In the genomic region with DNA sequence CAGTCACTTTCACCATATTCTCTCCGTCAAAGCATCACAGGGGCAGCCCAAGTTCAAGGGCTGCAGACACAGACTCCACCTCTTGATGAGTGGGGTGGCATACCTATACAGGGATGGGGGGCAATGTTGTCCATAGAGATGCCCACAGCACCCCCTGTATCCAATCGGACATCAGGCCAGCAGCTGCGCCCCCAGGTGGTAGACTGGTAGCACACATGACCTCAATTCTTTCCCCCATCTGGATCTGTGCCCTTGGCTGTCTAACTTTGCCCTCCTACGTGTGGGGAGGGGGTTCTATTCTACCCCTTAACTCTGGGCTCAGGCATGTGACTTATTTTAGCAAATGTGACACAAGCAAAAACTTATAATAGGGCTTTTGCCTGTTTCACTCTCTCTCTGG, we compare ENCODE assay signal across 18 cellular contexts.
DNase-seq lines count a peak whose midpoint lies in the region; ATAC-seq and TF ChIP-seq lines count a peak whose summit lies in the region.
"Had no signal": no experiment of that assay in that cellular context is flagged by ENCODE, and none has a peak within 500 bp of the region (broad histone marks: within the 10 kb centered on the region; RNA-seq: fewer than 3 reads in every experiment).

No MANE protein-coding gene starts in this region.

- no peak for ATAC-seq in naive thymus-derived CD8-positive, alpha-beta T cell
- ATAC-seq in Right ventricle myocardium superior (ENCODE audit: poor library complexity) (no peak), T-helper 17 cell (no peak), HG02973 (IDR thresholded peaks at IDR 0.05; ENCODE audit: unreplicated experiment) (no peak)
- ATAC-seq: stimulated activated effector memory CD8-positive, alpha-beta T cell treated with anti-CD3 and anti-CD28 coated beads, Interleukin-12 subunit alpha, Interleukin-12 subunit beta, amount 100 ng/mL, for 72 hours had no signal

- H3K4me3 Mint-ChIP-seq in neural crest cell (no peak overlapping the region), T-helper 17 cell (no peak overlapping the region)
- H3K4me3 Mint-ChIP-seq in naive thymus-derived CD8-positive, alpha-beta T cell: no peak overlapping the region
- H3K4me3 Mint-ChIP-seq: CD4-positive, alpha-beta T cell; stimulated activated effector memory CD8-positive, alpha-beta T cell treated with anti-CD3 and anti-CD28 coated beads, Interleukin-12 subunit alpha, Interleukin-12 subunit beta, amount 100 ng/mL, for 72 hours; type B pancreatic cell had no signal

- intact Hi-C loops in Right ventricle myocardium superior (cut with DNase I): no loop called here

- DNase-seq in GM06990 (ENCODE audit: extremely low read depth, insufficient read length) (no peak), HEK293T (ENCODE audit: extremely low spot score) (peak; percentile 18), astrocyte of the cerebellum (ENCODE audit: low read depth) (no peak), neural crest cell (ENCODE audit: low read depth, low spot score) (no peak), Right ventricle myocardium superior (no peak), T-helper 17 cell (no peak)
- no peak for DNase-seq in naive thymus-derived CD8-positive, alpha-beta T cell
- DNase-seq: activated naive CD4-positive, alpha-beta T cell; CD4-positive, alpha-beta T cell; EL; NCI-H2029 treated with DMSO at 0.1 percent for 48 hours; NCI-H526 treated with DMSO at 0.1 percent for 48 hours; T-helper 2 cell had no signal

- CTCF ChIA-PET in HEK293T (lab: Yijun Ruan, JAX): no interaction called here

- TF ChIP-seq CTCF in GM06990 (IDR thresholded peaks at IDR 0.05; ENCODE audit: insufficient read depth, low read length, poor library complexity, severe bottlenecking): peak; percentile 34
- peak; percentile 8 for TF ChIP-seq CTCF in astrocyte of the cerebellum (IDR thresholded peaks at IDR 0.05; ENCODE audit: low read depth, low read length, missing control alignments)
- TF ChIP-seq CTCF in neural crest cell (conservative IDR thresholded peaks at IDR 0.05): peak; percentile 19

- H3K27ac Mint-ChIP-seq in neural crest cell (ENCODE audit: unreplicated experiment) (no peak overlapping the region), T-helper 17 cell (no peak overlapping the region)
- H3K27ac Mint-ChIP-seq in naive thymus-derived CD8-positive, alpha-beta T cell: no peak overlapping the region
- H3K27ac Mint-ChIP-seq: CD4-positive, alpha-beta T cell; stimulated activated effector memory CD8-positive, alpha-beta T cell treated with anti-CD3 and anti-CD28 coated beads, Interleukin-12 subunit alpha, Interleukin-12 subunit beta, amount 100 ng/mL, for 72 hours; type B pancreatic cell had no signal

- in situ Hi-C loops in astrocyte of the cerebellum (cut with HindIII; ENCODE audit: low sequenced_read_pairs): no loop called here

- H3K36me3 ChIP-seq in GM06990 (ENCODE audit: control insufficient read depth, insufficient read depth, low read length): no peaks in the 10 kb centered on the region
- H3K36me3 ChIP-seq: ascending aorta had no signal

- H3K9me3 ChIP-seq in T-helper 17 cell (ENCODE audit: control insufficient read depth, low read length, poor library complexity, severe bottlenecking): no peaks in the 10 kb centered on the region
- H3K9me3 ChIP-seq: ascending aorta had no signal

- H3K36me3 Mint-ChIP-seq in neural crest cell (ENCODE audit: low read depth) (no peaks in the 10 kb centered on the region), T-helper 17 cell (ENCODE audit: low read depth) (no peaks in the 10 kb centered on the region)
- H3K36me3 Mint-ChIP-seq in naive thymus-derived CD8-positive, alpha-beta T cell: no peaks in the 10 kb centered on the region
- H3K36me3 Mint-ChIP-seq: stimulated activated effector memory CD8-positive, alpha-beta T cell treated with anti-CD3 and anti-CD28 coated beads, Interleukin-12 subunit alpha, Interleukin-12 subunit beta, amount 100 ng/mL, for 72 hours; type B pancreatic cell had no signal

- POLR2A ChIA-PET in HEK293T (lab: Yijun Ruan, JAX): no interaction called here
- POLR2A ChIA-PET in naive thymus-derived CD8-positive, alpha-beta T cell (lab: Charles Lee): no interaction called here

- H3K27me3 Mint-ChIP-seq in neural crest cell (ENCODE audit: low read depth): no peaks in the 10 kb centered on the region
- H3K27me3 Mint-ChIP-seq in naive thymus-derived CD8-positive, alpha-beta T cell: peaks cover 2 to 17% (median 3%) of the 10 kb centered on the region in 5 donors
- no peaks in the 10 kb centered on the region for H3K27me3 Mint-ChIP-seq in T-helper 17 cell
- H3K27me3 Mint-ChIP-seq: CD4-positive, alpha-beta T cell had no signal

- H3K27me3 ChIP-seq in GM06990 (replicated peaks; ENCODE audit: control insufficient read depth, insufficient read depth, low read length): no peaks in the 10 kb centered on the region
- H3K27me3 ChIP-seq: ascending aorta had no signal

- H3K4me1 Mint-ChIP-seq in neural crest cell (no peaks in the 10 kb centered on the region), T-helper 17 cell (no peaks in the 10 kb centered on the region)
- H3K4me1 Mint-ChIP-seq in naive thymus-derived CD8-positive, alpha-beta T cell: no peaks in the 10 kb centered on the region
- H3K4me1 Mint-ChIP-seq: stimulated activated effector memory CD8-positive, alpha-beta T cell treated with anti-CD3 and anti-CD28 coated beads, Interleukin-12 subunit alpha, Interleukin-12 subunit beta, amount 100 ng/mL, for 72 hours had no signal

- peaks cover 4% of the 10 kb centered on the region for H3K9me3 Mint-ChIP-seq in neural crest cell
- H3K9me3 Mint-ChIP-seq in naive thymus-derived CD8-positive, alpha-beta T cell: peaks cover 0 to 10% (median 0%) of the 10 kb centered on the region in 9 donors
- H3K9me3 Mint-ChIP-seq: CD4-positive, alpha-beta T cell; stimulated activated effector memory CD8-positive, alpha-beta T cell treated with anti-CD3 and anti-CD28 coated beads, Interleukin-12 subunit alpha, Interleukin-12 subunit beta, amount 100 ng/mL, for 72 hours had no signal

- H3K4me3 ChIP-seq in GM06990 (replicated peaks; ENCODE audit: low read depth, low read length) (no peak overlapping the region), astrocyte of the cerebellum (ENCODE audit: low read depth, low read length) (no peak overlapping the region)
- H3K4me3 ChIP-seq: ascending aorta, skin epidermis had no signal

TF ChIP-seq in HEK293T, 16 proteins besides CTCF, POLR2A, EP300 and RAD21:
- no peak for TF ChIP-seq SP1 (IDR thresholded peaks at IDR 0.05)
- TF ChIP-seq LEF1 (IDR thresholded peaks at IDR 0.05; ENCODE audit: borderline replicate concordance): no peak
- no peak for TF ChIP-seq BHLHE40 (IDR thresholded peaks at IDR 0.05; ENCODE audit: borderline replicate concordance)
- TF ChIP-seq ZNF384 (IDR thresholded peaks at IDR 0.05): no peak
- no peak for TF ChIP-seq ARNT (IDR thresholded peaks at IDR 0.05)
- TF ChIP-seq FOXA1 (IDR thresholded peaks at IDR 0.05): no peak
- no peak for TF ChIP-seq FOXM1 (IDR thresholded peaks at IDR 0.05; ENCODE audit: borderline replicate concordance)
- TF ChIP-seq PKNOX1 (IDR thresholded peaks at IDR 0.05): no peak
- no peak for TF ChIP-seq CTBP1 (IDR thresholded peaks at IDR 0.05; ENCODE audit: borderline replicate concordance)
- TF ChIP-seq ELF4 (IDR thresholded peaks at IDR 0.05): no peak
- no peak for TF ChIP-seq HDGF (IDR thresholded peaks at IDR 0.05; ENCODE audit: borderline replicate concordance)
- no peak for TF ChIP-seq FOXK2 (IDR thresholded peaks at IDR 0.05)
- TF ChIP-seq TARDBP (IDR thresholded peaks at IDR 0.05): no peak
- no peak for TF ChIP-seq NFRKB (IDR thresholded peaks at IDR 0.05)
- no peak for TF ChIP-seq L3MBTL2 (conservative IDR thresholded peaks at IDR 0.05)
- no peak for TF ChIP-seq SUZ12 (IDR thresholded peaks at IDR 0.05)
